ENCODE assay signal across 8 cellular contexts in genomic region chr18:51029694-51030536, GRCh38. TPM values are rescaled to one million over a fixed set of nuclear protein-coding genes. Genes with fewer than 3 reads are reported as not detected.
A peak's percentile ranks its signal among the peaks of the same experiment; 100 is the strongest.
DNase-seq lines count a peak whose midpoint lies in the region; ATAC-seq and TF ChIP-seq lines count a peak whose summit lies in the region.

Gene SMAD4 (plus strand): TSS chr18:51030213. CDS start chr18:51047047, 16,834 bp downstream.

- peak; percentile 66 for ATAC-seq in GM21423 (IDR thresholded peaks at IDR 0.05; ENCODE audit: unreplicated experiment)

- H3K9me3 ChIP-seq in HUES48 (ENCODE audit: control insufficient read depth, insufficient read depth, low read length): no peaks in the 10 kb centered on the region
- no peaks in the 10 kb centered on the region for H3K9me3 ChIP-seq in NT2/D1 (ENCODE audit: insufficient read depth, low read length)
- H3K9me3 ChIP-seq in endodermal cell (ENCODE audit: control insufficient read depth, low read length): no peaks in the 10 kb centered on the region

- H3K4me1 Mint-ChIP-seq in endodermal cell: peaks cover 22% of the 10 kb centered on the region

- H3K4me1 ChIP-seq in HUES48 (ENCODE audit: control insufficient read depth, insufficient read depth, low read length): peaks cover 41% of the 10 kb centered on the region
- peaks cover 3% of the 10 kb centered on the region for H3K4me1 ChIP-seq in NT2/D1 (ENCODE audit: insufficient read depth, insufficient read length)
- H3K4me1 ChIP-seq in endodermal cell (ENCODE audit: control insufficient read depth, insufficient read depth, low read length): peaks cover 14% of the 10 kb centered on the region

- in situ Hi-C loops in Caki2 (cut with HindIII; ENCODE audit: low pct_unique_long_range_greater_than_20kb, low sequenced_read_pairs): no loop called here

- no peak for TF ChIP-seq CTCF in endodermal cell (conservative IDR thresholded peaks at IDR 0.05)

- H3K27ac Mint-ChIP-seq in endodermal cell: peak within 1 kb of the TSS; percentile 95

- no peaks in the 10 kb centered on the region for H3K9me3 Mint-ChIP-seq in endodermal cell

- H3K9ac ChIP-seq in HUES48 (ENCODE audit: low read depth, low read length): peak within 1 kb of the TSS; percentile 86
- peak within 1 kb of the TSS; percentile 89 for H3K9ac ChIP-seq in NT2/D1 (ENCODE audit: insufficient read length, low read depth)
- peak within 1 kb of the TSS; percentile 88 for H3K9ac ChIP-seq in endodermal cell (ENCODE audit: extremely low read depth, low read length, poor library complexity, severe bottlenecking)

- DNase-seq in Caki2 (ENCODE audit: low read depth) (peak; percentile 83), NT2/D1 (ENCODE audit: low read depth, low spot score) (peak; percentile 92), endodermal cell (peak; percentile 99), mesenteric fat pad (ENCODE audit: low spot score) (peak; percentile 99)
- peak; percentile 96 for DNase-seq in activated CD8-positive, alpha-beta memory T cell treated with anti-CD3 and anti-CD28 coated beads, Interleukin-2, amount 50 U/mL, for 24 hours (ENCODE audit: extremely low read depth)
- DNase-seq in stimulated activated CD8-positive, alpha-beta memory T cell treated with anti-CD3 and anti-CD28 coated beads, Interleukin-15, amount 100 ng/mL, for 1 hour (ENCODE audit: low read depth): peak; percentile 99

- peak within 1 kb of the TSS; percentile 91 for H3K4me3 Mint-ChIP-seq in endodermal cell

- H3K27me3 ChIP-seq in HUES48 (ENCODE audit: control insufficient read depth, insufficient read depth, low read length) (no peaks in the 10 kb centered on the region), NT2/D1 (ENCODE audit: insufficient read depth, insufficient read length) (no peaks in the 10 kb centered on the region), endodermal cell (ENCODE audit: control insufficient read depth, insufficient read depth, low read length, poor library complexity, severe bottlenecking) (no peaks in the 10 kb centered on the region)

- H3K27ac ChIP-seq in HUES48 (ENCODE audit: low read depth, low read length) (peak within 1 kb of the TSS; percentile 98), endodermal cell (ENCODE audit: low read depth, low read length) (peak within 1 kb of the TSS; percentile 95)

- H3K36me3 Mint-ChIP-seq in endodermal cell (ENCODE audit: low read depth): peaks cover 18% of the 10 kb centered on the region

- H3K36me3 ChIP-seq in HUES48 (ENCODE audit: control insufficient read depth, insufficient read depth, low read length) (peaks cover 22% of the 10 kb centered on the region), NT2/D1 (ENCODE audit: insufficient read depth, insufficient read length, low read length) (peaks cover 28% of the 10 kb centered on the region), endodermal cell (ENCODE audit: control insufficient read depth, insufficient read depth, low read length) (peaks cover 8% of the 10 kb centered on the region)

- no peaks in the 10 kb centered on the region for H3K27me3 Mint-ChIP-seq in endodermal cell (ENCODE audit: insufficient read depth)

- 1 to 3% methylated on average over 18 to 78 of the region's 79 CpGs for WGBS in endodermal cell (ENCODE audit: insufficient coverage in 1 of 2, insufficient read length in 1 of 2), 2 experiments

- H3K4me3 ChIP-seq in HUES48 (ENCODE audit: low read depth, low read length): peak within 1 kb of the TSS; percentile 76
- peak within 1 kb of the TSS; percentile 84 for H3K4me3 ChIP-seq in NT2/D1 (ENCODE audit: insufficient read length, low read depth)
- peak within 1 kb of the TSS; percentile 98 for H3K4me3 ChIP-seq in endodermal cell (ENCODE audit: low read length)

RNA-seq across cellular contexts. Expression of gene SMAD4, which starts in this region (rescaled TPM):
- total RNA-seq in Caki2 (2014; rRNA removed; shearing (Covaris generic); ENCODE audit: low replicate concordance): 39.4 and 48.9 TPM in 2 replicates
- total RNA-seq in endodermal cell (100 to 1,000 TPM; 132 to 133 TPM), mesenteric fat pad (87.0 TPM)
- polyA plus RNA-seq in endodermal cell (2013, experiment 1 of 2): 136 TPM
- polyA plus RNA-seq in endodermal cell (2013, experiment 2 of 2): 130 TPM

Comparison
In these comparisons a context has a peak if more than half of its experiments do, and no peak if none do; other contexts are left out.
1. Peak in every context shown above with its lines: DNase-seq, ATAC-seq, H3K4me3 ChIP-seq and H3K27ac ChIP-seq.